Comparison of ENCODE assay signal across 23 cellular contexts in genomic region chr2:112924348-112924747, GRCh38. TPM values are rescaled to one million over a fixed set of nuclear protein-coding genes. Genes with fewer than 3 reads are reported as not detected.
A peak's percentile ranks its signal among the peaks of the same experiment; 100 is the strongest.
DNase-seq lines count a peak whose midpoint lies in the region; ATAC-seq and TF ChIP-seq lines count a peak whose summit lies in the region.
"Had no signal": no experiment of that assay in that cellular context is flagged by ENCODE, and none has a peak within 500 bp of the region (broad histone marks: within the 10 kb centered on the region; RNA-seq: fewer than 3 reads in every experiment).

No MANE protein-coding gene starts in this region.

- no peaks in the 10 kb centered on the region for H3K27me3 ChIP-seq in upper lobe of right lung

- no peak overlapping the region for H3K27ac ChIP-seq in upper lobe of right lung

- no peak for ATAC-seq in central memory CD8-positive, alpha-beta T cell (replicated peaks; ENCODE audit: extremely low read depth, poor library complexity, severe bottlenecking)
- ATAC-seq in left colon (peak; percentile 42), upper lobe of right lung (peak; percentile 19), HG03439 (IDR thresholded peaks at IDR 0.05; ENCODE audit: unreplicated experiment) (no peak)
- ATAC-seq: Panc1, SK-N-SH treated with all-trans-retinoic acid at 6 μM for 48 hours had no signal

- no peaks in the 10 kb centered on the region for H3K36me3 ChIP-seq in upper lobe of right lung

- intact Hi-C loops in left colon (cut with DNase I, micrococcal nuclease), result no loop called here
- intact Hi-C loops in upper lobe of right lung (cut with DNase I), result no loop called here

- TF ChIP-seq CTCF in upper lobe of right lung (IDR thresholded peaks at IDR 0.05), result no peak

- H3K36me3 Mint-ChIP-seq in central memory CD8-positive, alpha-beta T cell (ENCODE audit: insufficient read depth), result peaks cover 2% of the 10 kb centered on the region
- H3K36me3 Mint-ChIP-seq: CD14-positive monocyte had no signal

- no peaks in the 10 kb centered on the region for H3K27me3 Mint-ChIP-seq in central memory CD8-positive, alpha-beta T cell

- H3K4me1 ChIP-seq in upper lobe of right lung, result no peaks in the 10 kb centered on the region

- H3K9me3 Mint-ChIP-seq in central memory CD8-positive, alpha-beta T cell, result no peaks in the 10 kb centered on the region
- H3K9me3 Mint-ChIP-seq: HFFc6 had no signal

- H3K4me3 ChIP-seq in upper lobe of right lung, result no peak overlapping the region

- DNase-seq in NCI-H524 (lab: John Stamatoyannopoulos, UW), result peak; percentile 4 to 5
- DNase-seq in NCI-H524 treated with DMSO at 0.1 percent for 48 hours (lab: John Stamatoyannopoulos, UW), result no peak
- DNase-seq in central memory CD8-positive, alpha-beta T cell (ENCODE audit: low spot score in 2 of 2), result no peak
- peak in 1 of 2 donors; percentile 20 for DNase-seq in left colon
- DNase-seq in upper lobe of right lung, result no peak
- DNase-seq in NCI-H1436 (lab: John Stamatoyannopoulos, UW), result no peak
- DNase-seq in activated gamma-delta T cell (lab: John Stamatoyannopoulos, UW), result no peak
- DNase-seq: 8988T, DMS79, H9, HFFc6, KBM-7, MM.1S, NCI-H1048, NCI-H1417 treated with DMSO at 0.1 percent for 48 hours, NCI-H1930, NCI-H748 treated with DMSO at 0.1 percent for 48 hours, SIG-M5 had no signal

- peaks cover 27% of the 10 kb centered on the region for H3K4me1 Mint-ChIP-seq in central memory CD8-positive, alpha-beta T cell

- peak overlapping the region; percentile 42 for H3K27ac Mint-ChIP-seq in central memory CD8-positive, alpha-beta T cell (ENCODE audit: low read depth)
- H3K27ac Mint-ChIP-seq: H9, HFFc6 had no signal

- no peaks in the 10 kb centered on the region for H3K9me3 ChIP-seq in upper lobe of right lung

- no peak overlapping the region for H3K4me3 Mint-ChIP-seq in central memory CD8-positive, alpha-beta T cell
- H3K4me3 Mint-ChIP-seq: CD14-positive monocyte, H9, HFFc6 had no signal

RNA-seq across cellular contexts. Expression of gene IL37, which starts 13.4 kb away (rescaled TPM):
- total RNA-seq in left colon, result 1 to 10 TPM in 1 of 2 donors, under 1 TPM in 1; 0.64 to 1.5 TPM
- not detected for total RNA-seq in upper lobe of right lung
- total RNA-seq: H9, HFFc6, NCI-H460 had no signal

RNA-seq across cellular contexts. Expression of gene IL36G, which starts 53.5 kb away (rescaled TPM):
- total RNA-seq in left colon, result under 1 TPM in 1 of 2 donors, not detected in 1; 0.31 TPM
- not detected for total RNA-seq in upper lobe of right lung
- total RNA-seq: H9, HFFc6, NCI-H460 had no signal

Comparison
In these comparisons a context has a peak if more than half of its experiments do, and no peak if none do; other contexts are left out.
1. DNase-seq: peak in NCI-H524 (2 of 2); none in NCI-H524 treated with DMSO at 0.1 percent for 48 hours (single experiment), central memory CD8-positive, alpha-beta T cell (0 of 2), upper lobe of right lung (single experiment), NCI-H1436 (single experiment) and activated gamma-delta T cell (single experiment).
2. ATAC-seq: peak in left colon (single experiment) and upper lobe of right lung (single experiment); none in central memory CD8-positive, alpha-beta T cell (single experiment) and HG03439 (single experiment).